In genomic region chr17:14582996-14583395, GRCh38 we compare ENCODE assay signal across 25 cellular contexts.
"Had no signal": no experiment of that assay in that cellular context is flagged by ENCODE, and none has a peak within 500 bp of the region (broad histone marks: within the 10 kb centered on the region; RNA-seq: fewer than 3 reads in every experiment).

No MANE protein-coding gene starts in this region.

- H3K9ac ChIP-seq: neural progenitor cell had no signal

- H3K27me3 ChIP-seq: neural progenitor cell, ovary, right lobe of liver, sigmoid colon, stomach, suprapubic skin, testis, tibial artery, transverse colon, upper lobe of left lung, vagina had no signal

- H3K36me3 ChIP-seq: neural progenitor cell, ovary, prostate gland, right lobe of liver, sigmoid colon, stomach, suprapubic skin, tibial artery, transverse colon, upper lobe of left lung, vagina had no signal

- ATAC-seq: naive thymus-derived CD4-positive, alpha-beta T cell; natural killer cell; right cardiac atrium; right lobe of liver; stimulated activated effector memory CD8-positive, alpha-beta T cell treated with anti-CD3 and anti-CD28 coated beads, Interleukin-12 subunit alpha, Interleukin-12 subunit beta, amount 100 ng/mL, for 72 hours; stimulated activated naive B cell treated with anti-CD40 and anti-IgM and Interleukin-4, amounts not matched to agents 10 μg/mL and 1 μg/mL and 100 μg/mL, for 72 hours had no signal

- H3K4me1 ChIP-seq: prostate gland, right lobe of liver, sigmoid colon, stomach, testis, tibial artery, transverse colon, upper lobe of left lung, vagina had no signal

- H3K4me3 ChIP-seq: neural progenitor cell, ovary, prostate gland, right lobe of liver, sigmoid colon, stomach, suprapubic skin, testis, tibial artery, transverse colon, upper lobe of left lung, vagina had no signal

- H3K9me3 ChIP-seq: ovary, prostate gland, right lobe of liver, sigmoid colon, stomach, suprapubic skin, testis, tibial artery, transverse colon, upper lobe of left lung, vagina had no signal

- H3K4me2 ChIP-seq: neural progenitor cell had no signal

- H3K27ac ChIP-seq: neural progenitor cell, ovary, prostate gland, right lobe of liver, sigmoid colon, stomach, suprapubic skin, testis, tibial artery, transverse colon, upper lobe of left lung, vagina had no signal

- H2AFZ ChIP-seq: neural progenitor cell had no signal

- DNase-seq: naive thymus-derived CD4-positive, alpha-beta T cell; natural killer cell; occipital lobe; ovary; retina; right cardiac atrium; right lobe of liver; sigmoid colon; small intestine; stimulated activated CD4-positive, alpha-beta T cell treated with anti-CD3 and anti-CD28 coated beads, Interleukin-15, amount 100 ng/mL, for 24 hours; stimulated activated CD4-positive, alpha-beta T cell treated with anti-CD3 and anti-CD28 coated beads, Interleukin-2, amount 100 ng/mL, for 24 hours; stimulated activated CD4-positive, alpha-beta T cell treated with anti-CD3 and anti-CD28 coated beads, Interleukin-2, amount 100 ng/mL, for 48 hours; stimulated activated CD4-positive, alpha-beta T cell treated with anti-CD3 and anti-CD28 coated beads, Interleukin-4, amount 100 ng/mL, for 24 hours; stimulated activated naive B cell treated with anti-CD40 and anti-IgM and Interleukin-4, amounts not matched to agents 10 μg/mL and 1 μg/mL and 100 μg/mL, for 72 hours; stimulated activated naive CD4-positive, alpha-beta T cell treated with Interleukin-2 at 50 U/mL for 16 hours; stomach; testis; tibial artery; transverse colon; upper lobe of left lung had no signal
